1 cellular context compared by ENCODE assay signal in genomic region chr9:136997355-136997754, GRCh38.
TF ChIP-seq lines count a peak whose summit lies in the region.

No MANE protein-coding gene starts in this region.

TF ChIP-seq in endothelial cell of umbilical vein, 7 proteins besides CTCF, POLR2A, EP300 and RAD21:
- no peak for TF ChIP-seq JUN (IDR thresholded peaks at IDR 0.05; ENCODE audit: borderline replicate concordance, insufficient read depth, insufficient read length, low read depth)
- no peak for TF ChIP-seq MYC (IDR thresholded peaks at IDR 0.05; ENCODE audit: low read depth, low read length)
- TF ChIP-seq POLR2AphosphoS5 (IDR thresholded peaks at IDR 0.05; ENCODE audit: insufficient read depth, low read depth, low read length): no peak
- TF ChIP-seq GATA2 (IDR thresholded peaks at IDR 0.05; ENCODE audit: insufficient read depth, insufficient read length, low read depth, low read length): no peak
- TF ChIP-seq MAX (IDR thresholded peaks at IDR 0.05; ENCODE audit: insufficient read depth, insufficient read length): no peak
- no peak for TF ChIP-seq EZH2 (IDR thresholded peaks at IDR 0.05; ENCODE audit: borderline replicate concordance, low read depth, low read length, severe bottlenecking)
- TF ChIP-seq FOS (IDR thresholded peaks at IDR 0.05; ENCODE audit: borderline replicate concordance, insufficient read depth, low read length): no peak
